In the genomic region with DNA sequence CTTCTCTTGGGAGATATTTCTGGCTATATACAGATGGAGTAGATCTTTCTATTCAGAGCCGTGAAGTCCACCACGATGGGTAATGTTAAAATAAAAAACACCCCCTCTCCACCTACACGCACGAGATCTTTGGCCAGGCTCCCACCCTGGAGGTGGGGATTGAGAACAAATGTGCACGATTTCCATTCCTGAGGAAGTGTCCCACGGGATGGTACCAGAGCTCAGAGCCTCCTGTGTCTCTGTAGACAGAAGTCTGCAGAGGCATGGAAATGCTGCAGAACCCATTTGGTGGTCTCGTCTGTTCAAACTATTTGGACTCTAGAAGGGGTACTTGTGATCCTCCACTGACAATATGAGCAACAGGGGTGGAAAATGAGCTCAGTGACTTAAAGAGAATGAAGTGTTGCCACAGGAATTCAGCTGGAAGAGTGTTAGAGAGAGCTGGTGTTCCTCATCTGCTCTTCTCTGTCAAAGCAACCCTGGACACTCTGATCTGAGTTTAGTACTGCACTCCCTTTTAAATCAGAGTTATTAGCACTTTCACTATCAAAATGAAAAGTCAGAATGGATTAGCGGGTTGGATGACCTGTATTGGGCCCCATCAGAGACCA, we compare ENCODE assay signal across 16 cellular contexts.
"Had no signal": no experiment of that assay in that cellular context is flagged by ENCODE, and none has a peak within 500 bp of the region (broad histone marks: within the 10 kb centered on the region; RNA-seq: fewer than 3 reads in every experiment).

No MANE protein-coding gene starts in this region.

- ATAC-seq: activated T-cell treated with anti-CD3 and anti-CD28 coated beads, Interleukin-2, amount 50 U/mL, for 72 hours; left lung; stimulated activated naive CD8-positive, alpha-beta T cell treated with anti-CD3 and anti-CD28 coated beads, Interleukin-15, Interleukin-2, amounts not matched to agents 100 U/mL and 50 U/mL, for 24 hours had no signal

- H3K27ac Mint-ChIP-seq: activated CD4-positive, alpha-beta memory T cell treated with anti-CD3 and anti-CD28 coated beads, Interleukin-2, amount 10 ng/mL, durations not matched to agents 7 days and 5 days; activated naive CD8-positive, alpha-beta T cell treated with anti-CD3 and anti-CD28 coated beads for 36 hours; activated T-cell treated with anti-CD3 and anti-CD28 coated beads, Interleukin-2, amount 50 U/mL, for 72 hours had no signal

- H3K4me3 Mint-ChIP-seq: activated CD4-positive, alpha-beta memory T cell treated with anti-CD3 and anti-CD28 coated beads, Interleukin-2, amount 10 ng/mL, durations not matched to agents 7 days and 5 days; activated naive CD8-positive, alpha-beta T cell treated with anti-CD3 and anti-CD28 coated beads for 36 hours; activated T-cell treated with anti-CD3 and anti-CD28 coated beads, Interleukin-2, amount 50 U/mL, for 72 hours had no signal

- FAIRE-seq: colon had no signal

- H3K27ac ChIP-seq: left lung, ovary, testis, vagina had no signal

- H3K4me3 ChIP-seq: ascending aorta, left lung, ovary, testis, vagina had no signal

- H3K27me3 ChIP-seq: ascending aorta, left lung, ovary, testis, vagina had no signal

- H3K27me3 Mint-ChIP-seq: activated naive CD8-positive, alpha-beta T cell treated with anti-CD3 and anti-CD28 coated beads for 36 hours had no signal

- DNase-seq: activated CD4-positive, alpha-beta memory T cell treated with anti-CD3 and anti-CD28 coated beads, Interleukin-2, amount 10 ng/mL, durations not matched to agents 7 days and 5 days; activated CD4-positive, alpha-beta T cell treated with anti-CD3 and anti-CD28 coated beads for 1 hour; activated gamma-delta T cell treated with Interleukin-2 at 50 U/mL for 16 hours; activated naive CD8-positive, alpha-beta T cell treated with anti-CD3 and anti-CD28 coated beads for 36 hours; activated T-cell treated with anti-CD3 and anti-CD28 coated beads, Interleukin-2, amount 50 U/mL, for 72 hours; effector CD4-positive, alpha-beta T cell; left lung; mesenchymal stem cell; stimulated activated CD4-positive, alpha-beta T cell treated with anti-CD3 and anti-CD28 coated beads, Interleukin-4, amount 100 ng/mL, for 1 hour; stimulated activated CD8-positive, alpha-beta memory T cell treated with anti-CD3 and anti-CD28 coated beads, Interleukin-4, amount 100 ng/mL, for 48 hours; stimulated activated naive CD8-positive, alpha-beta T cell treated with anti-CD3 and anti-CD28 coated beads, Interleukin-15, Interleukin-2, amounts not matched to agents 100 U/mL and 50 U/mL, for 24 hours; testis had no signal

- H3K4me1 ChIP-seq: left lung, testis, vagina had no signal

- H3K36me3 ChIP-seq: ascending aorta, left lung, ovary, vagina had no signal

- H3K36me3 Mint-ChIP-seq: activated naive CD8-positive, alpha-beta T cell treated with anti-CD3 and anti-CD28 coated beads for 36 hours had no signal

- H3K9me3 Mint-ChIP-seq: activated CD4-positive, alpha-beta memory T cell treated with anti-CD3 and anti-CD28 coated beads, Interleukin-2, amount 10 ng/mL, durations not matched to agents 7 days and 5 days had no signal

- H3K9me3 ChIP-seq: ovary, testis, vagina had no signal

- H3K4me1 Mint-ChIP-seq: activated CD4-positive, alpha-beta memory T cell treated with anti-CD3 and anti-CD28 coated beads, Interleukin-2, amount 10 ng/mL, durations not matched to agents 7 days and 5 days; activated naive CD8-positive, alpha-beta T cell treated with anti-CD3 and anti-CD28 coated beads for 36 hours had no signal
